Comparison of ENCODE assay signal across 16 cellular contexts in genomic region chr1:191255354-191256057, GRCh38.
DNase-seq lines count a peak whose midpoint lies in the region; ATAC-seq lines count a peak whose summit lies in the region.
"Had no signal": no experiment of that assay in that cellular context is flagged by ENCODE, and none has a peak within 500 bp of the region (broad histone marks: within the 10 kb centered on the region; RNA-seq: fewer than 3 reads in every experiment).

No MANE protein-coding gene starts in this region.

- intact Hi-C loops in Right ventricle myocardium inferior (cut with DNase I), result no loop called here

- no peaks in the 10 kb centered on the region for H3K27me3 ChIP-seq in BLaER1

- H3K36me3 ChIP-seq in BLaER1, result no peaks in the 10 kb centered on the region
- H3K36me3 ChIP-seq: lower lobe of right lung had no signal

- no peak overlapping the region for H3K4me3 ChIP-seq in BLaER1
- H3K4me3 ChIP-seq: A549, lower lobe of right lung had no signal

- no peak overlapping the region for H3K9ac ChIP-seq in BLaER1

- peaks cover 8% of the 10 kb centered on the region; the same call in 1 of the 2 replicates for H3K4me1 ChIP-seq in BLaER1
- H3K4me1 ChIP-seq: A549, lower lobe of right lung had no signal

- ATAC-seq in GM18909 (IDR thresholded peaks at IDR 0.05; ENCODE audit: poor library complexity, unreplicated experiment), result peak; percentile 50
- peak; percentile 85 for ATAC-seq in HG03521 (IDR thresholded peaks at IDR 0.05; ENCODE audit: unreplicated experiment)
- ATAC-seq in Right ventricle myocardium inferior, result no peak
- no peak for ATAC-seq in HG03378 (IDR thresholded peaks at IDR 0.05; ENCODE audit: unreplicated experiment)
- ATAC-seq in HG02759 (IDR thresholded peaks at IDR 0.05; ENCODE audit: unreplicated experiment), result no peak
- ATAC-seq: A549, lower lobe of right lung, natural killer cell had no signal

- no peaks in the 10 kb centered on the region for H3K9me3 ChIP-seq in BLaER1
- H3K9me3 ChIP-seq: A549, lower lobe of right lung had no signal

- H4K20me1 ChIP-seq in BLaER1, result no peaks in the 10 kb centered on the region

- H3K27ac ChIP-seq in BLaER1, result no peak overlapping the region
- H3K27ac ChIP-seq: A549, lower lobe of right lung had no signal

- DNase-seq in OCI-M1 (lab: John Stamatoyannopoulos, UW) (peak; percentile 13), Right ventricle myocardium inferior (ENCODE audit: missing footprints) (no peak), occipital lobe (lab: John Stamatoyannopoulos, UW) (no peak)
- DNase-seq: activated CD4-positive, alpha-beta T cell treated with anti-CD3 and anti-CD28 coated beads, Interleukin-2, amount 10 ng/mL, durations not matched to agents 24 days and 14 days; activated naive CD8-positive, alpha-beta T cell treated with anti-CD3 and anti-CD28 coated beads, Interleukin-2, amount 10 ng/mL, durations not matched to agents 7 days and 5 days; CD4-positive, CD25-positive, alpha-beta regulatory T cell; lower lobe of right lung; natural killer cell; NCI-H1930; NCI-H526 treated with DMSO at 0.1 percent for 48 hours had no signal

- H3K4me2 ChIP-seq in BLaER1, result peak overlapping the region; percentile 28
- H3K4me2 ChIP-seq: A549 had no signal

Comparison
In these comparisons a context has a peak if more than half of its experiments do, and no peak if none do; other contexts are left out.
1. ATAC-seq: peak in GM18909 (single experiment) and HG03521 (single experiment); none in Right ventricle myocardium inferior (single experiment), HG03378 (single experiment) and HG02759 (single experiment).